ENCODE assay signal across 24 cellular contexts in genomic region chr11:45322111-45322705, GRCh38. TPM values are rescaled to one million over a fixed set of nuclear protein-coding genes. Genes with fewer than 3 reads are reported as not detected.
A peak's percentile ranks its signal among the peaks of the same experiment; 100 is the strongest.
DNase-seq lines count a peak whose midpoint lies in the region; TF ChIP-seq lines count a peak whose summit lies in the region.
"Had no signal": no experiment of that assay in that cellular context is flagged by ENCODE, and none has a peak within 500 bp of the region (broad histone marks: within the 10 kb centered on the region; RNA-seq: fewer than 3 reads in every experiment).

No MANE protein-coding gene starts in this region.

- H3K9ac ChIP-seq in neuronal stem cell (ENCODE audit: low read depth, low read length, poor library complexity) = no peak overlapping the region
- H3K9ac ChIP-seq: BLaER1 treated with 17β-estradiol and CSF1 and Interleukin-3, amounts not matched to agents 10 nM and 100 nM had no signal

- H3K27ac ChIP-seq in left ventricle myocardium inferior (replicated peaks) = no peak overlapping the region
- no peak overlapping the region for H3K27ac ChIP-seq in coronary artery
- H3K27ac ChIP-seq in neuronal stem cell (replicated peaks; ENCODE audit: low read length) = no peak overlapping the region
- H3K27ac ChIP-seq: A549; BLaER1 treated with 17β-estradiol and CSF1 and Interleukin-3, amounts not matched to agents 10 nM and 100 nM had no signal

- H3K27ac Mint-ChIP-seq in type B pancreatic cell = no peak overlapping the region
- H3K27ac Mint-ChIP-seq: CD14-positive monocyte; CD4-positive, alpha-beta T cell; HFFc6 had no signal

- H3K4me1 ChIP-seq in left ventricle myocardium inferior (peaks cover 15% of the 10 kb centered on the region), neuronal stem cell (ENCODE audit: control insufficient read depth in 2 of 2, insufficient read depth in 1 of 2, low read depth in 1 of 2, low read length in 2 of 2) (no peaks in the 10 kb centered on the region)
- H3K4me1 ChIP-seq: A549; BE2C; BLaER1 treated with 17β-estradiol and CSF1 and Interleukin-3, amounts not matched to agents 10 nM and 100 nM; HAP-1 had no signal

- no peak overlapping the region for H2BK120ac ChIP-seq in neuronal stem cell (ENCODE audit: low read depth, low read length)

- no CpG with 5 or more reads among the region's 8 CpGs for WGBS in neuronal stem cell (ENCODE audit: extremely low coverage in 2 of 2, insufficient read length in 2 of 2, insufficient replicate concordance in 1 of 2), 2 donors

- peaks cover 5% of the 10 kb centered on the region for H3K9me3 Mint-ChIP-seq in type B pancreatic cell

- TF ChIP-seq CTCF in left ventricle myocardium inferior (IDR thresholded peaks at IDR 0.05; ENCODE audit: borderline replicate concordance) (no peak), coronary artery (IDR thresholded peaks at IDR 0.05) (no peak), type B pancreatic cell (conservative IDR thresholded peaks at IDR 0.05) (no peak), GM20000 (IDR thresholded peaks at IDR 0.05; ENCODE audit: extremely low read depth, missing control alignments) (no peak)

- H3K4me3 ChIP-seq in left ventricle myocardium inferior (no peak overlapping the region), coronary artery (no peak overlapping the region), neuronal stem cell (ENCODE audit: low read length in 2 of 2) (no peak overlapping the region)
- H3K4me3 ChIP-seq: A549; BLaER1 treated with 17β-estradiol and CSF1 and Interleukin-3, amounts not matched to agents 10 nM and 100 nM; HAP-1 had no signal

- intact Hi-C loops in cardiac septum (cut with DNase I) (no loop called here), left ventricle myocardium inferior (cut with micrococcal nuclease) (no loop called here)

- H2AFZ ChIP-seq in neuronal stem cell (ENCODE audit: low read length) = no peak overlapping the region

- H3K9me3 ChIP-seq in left ventricle myocardium inferior (replicated peaks) = peaks cover 7% of the 10 kb centered on the region
- no peaks in the 10 kb centered on the region for H3K9me3 ChIP-seq in neuronal stem cell (replicated peaks in 1 of 2; ENCODE audit: control insufficient read depth in 2 of 2, insufficient read depth in 1 of 2, low read depth in 1 of 2, low read length in 2 of 2)
- H3K9me3 ChIP-seq: BE2C, HAP-1 had no signal

- no peaks in the 10 kb centered on the region for H3K36me3 Mint-ChIP-seq in type B pancreatic cell
- H3K36me3 Mint-ChIP-seq: CD14-positive monocyte; CD8-positive, alpha-beta memory T cell had no signal

- no peak overlapping the region for H3K4me2 ChIP-seq in neuronal stem cell (ENCODE audit: insufficient read depth, low read length, poor library complexity, severe bottlenecking)
- H3K4me2 ChIP-seq: A549; BLaER1 treated with 17β-estradiol and CSF1 and Interleukin-3, amounts not matched to agents 10 nM and 100 nM had no signal

- no peak overlapping the region for H2BK15ac ChIP-seq in neuronal stem cell (ENCODE audit: low read length)

- no peak overlapping the region for H2AK5ac ChIP-seq in neuronal stem cell (ENCODE audit: low read depth, low read length)

- no peaks in the 10 kb centered on the region for H3K4me1 Mint-ChIP-seq in type B pancreatic cell (ENCODE audit: unreplicated experiment)
- H3K4me1 Mint-ChIP-seq: CD14-positive monocyte; CD8-positive, alpha-beta memory T cell had no signal

- H4K8ac ChIP-seq in neuronal stem cell (ENCODE audit: low read depth, low read length) = no peak overlapping the region

- H3K36me3 ChIP-seq in left ventricle myocardium inferior (no peaks in the 10 kb centered on the region), neuronal stem cell (replicated peaks in 1 of 2; ENCODE audit: control insufficient read depth in 2 of 2, insufficient read depth in 2 of 2, low read length in 2 of 2) (peaks cover 0 to 1% of the 10 kb centered on the region in 2 donors)
- H3K36me3 ChIP-seq: BE2C; BLaER1 treated with 17β-estradiol and CSF1 and Interleukin-3, amounts not matched to agents 10 nM and 100 nM; HAP-1 had no signal

- H3K14ac ChIP-seq in neuronal stem cell (ENCODE audit: low read length) = no peak overlapping the region

- DNase-seq in cardiac septum (ENCODE audit: low spot score) = peak; percentile 53
- DNase-seq in left ventricle myocardium inferior = no peak
- peak; percentile 41 for DNase-seq in coronary artery (ENCODE audit: low spot score)
- no peak for DNase-seq in neuronal stem cell (ENCODE audit: low spot score)
- peak; percentile 43 for DNase-seq in type B pancreatic cell (ENCODE audit: extremely low spot score, unreplicated experiment)
- DNase-seq in GM20000 (ENCODE audit: low spot score) = no peak
- DNase-seq in glomerular visceral epithelial cell (ENCODE audit: extremely low spot score) = no peak
- no peak for DNase-seq in DMS79 treated with DMSO at 0.1 percent for 48 hours (lab: John Stamatoyannopoulos, UW)
- DNase-seq: 8988T; ACHN; AML-193; BE2C; CD4-positive, alpha-beta T cell; CD8-positive, alpha-beta memory T cell; DMS 273 treated with DMSO at 0.1 percent for 48 hours; DMS79; GF-D8; GOT3; HFFc6 had no signal

- H4K91ac ChIP-seq in neuronal stem cell (ENCODE audit: low read depth, low read length, poor library complexity) = no peak overlapping the region

- H2BK12ac ChIP-seq in neuronal stem cell (ENCODE audit: low read length) = no peak overlapping the region

- no peak overlapping the region for H3K23ac ChIP-seq in neuronal stem cell (ENCODE audit: low read depth, low read length, poor library complexity)

- H3K4ac ChIP-seq in neuronal stem cell (ENCODE audit: low read length) = no peak overlapping the region

- no peak overlapping the region for H2BK5ac ChIP-seq in neuronal stem cell (ENCODE audit: low read length)

- H3K27me3 Mint-ChIP-seq in type B pancreatic cell = peaks cover 29% of the 10 kb centered on the region

- no peak overlapping the region for H3K4me3 Mint-ChIP-seq in type B pancreatic cell
- H3K4me3 Mint-ChIP-seq: CD14-positive monocyte; CD4-positive, alpha-beta T cell; CD8-positive, alpha-beta memory T cell; HFFc6 had no signal

- H3K79me1 ChIP-seq in neuronal stem cell (ENCODE audit: low read depth, low read length) = no peaks in the 10 kb centered on the region

- peak overlapping the region; percentile 29 for H3K18ac ChIP-seq in neuronal stem cell (ENCODE audit: low read length)

- H3K27me3 ChIP-seq in left ventricle myocardium inferior (ENCODE audit: low read depth) (peaks cover 41% of the 10 kb centered on the region), neuronal stem cell (ENCODE audit: control insufficient read depth in 3 of 3, insufficient read depth in 3 of 3, low read depth in 1 of 3, low read length in 3 of 3) (peaks cover 0 to 25% (median 0%) of the 10 kb centered on the region in 3 experiments)
- H3K27me3 ChIP-seq: BE2C; BLaER1 treated with 17β-estradiol and CSF1 and Interleukin-3, amounts not matched to agents 10 nM and 100 nM had no signal

RNA-seq across cellular contexts. Expression of gene SYT13, which starts 36.1 kb away (rescaled TPM):
- 1.3 TPM for total RNA-seq in cardiac septum
- 5.9 TPM for total RNA-seq in left ventricle myocardium inferior
- 7.1 TPM for polyA plus RNA-seq in neuronal stem cell (2013, experiment 1 of 2)
- polyA plus RNA-seq in neuronal stem cell (2013, experiment 2 of 2) = 7.3 TPM
- 17.4 and 36.4 TPM in 2 replicates for total RNA-seq in type B pancreatic cell (ENCODE audit: low replicate concordance)
- total RNA-seq: CD4-positive, alpha-beta T cell; CD8-positive, alpha-beta memory T cell; G401; HFFc6 had no signal
- polyA plus RNA-seq: CD14-positive monocyte; CD8-positive, alpha-beta memory T cell had no signal

Comparison
In these comparisons a context has a peak if more than half of its experiments do, and no peak if none do; other contexts are left out.
1. DNase-seq: peak in cardiac septum (single experiment), coronary artery (single experiment) and type B pancreatic cell (single experiment); none in left ventricle myocardium inferior (single experiment), neuronal stem cell (single experiment), GM20000 (single experiment), glomerular visceral epithelial cell (single experiment) and DMS79 treated with DMSO at 0.1 percent for 48 hours (single experiment).